Comparison of ENCODE assay signal across 8 cellular contexts in the genomic region with DNA sequence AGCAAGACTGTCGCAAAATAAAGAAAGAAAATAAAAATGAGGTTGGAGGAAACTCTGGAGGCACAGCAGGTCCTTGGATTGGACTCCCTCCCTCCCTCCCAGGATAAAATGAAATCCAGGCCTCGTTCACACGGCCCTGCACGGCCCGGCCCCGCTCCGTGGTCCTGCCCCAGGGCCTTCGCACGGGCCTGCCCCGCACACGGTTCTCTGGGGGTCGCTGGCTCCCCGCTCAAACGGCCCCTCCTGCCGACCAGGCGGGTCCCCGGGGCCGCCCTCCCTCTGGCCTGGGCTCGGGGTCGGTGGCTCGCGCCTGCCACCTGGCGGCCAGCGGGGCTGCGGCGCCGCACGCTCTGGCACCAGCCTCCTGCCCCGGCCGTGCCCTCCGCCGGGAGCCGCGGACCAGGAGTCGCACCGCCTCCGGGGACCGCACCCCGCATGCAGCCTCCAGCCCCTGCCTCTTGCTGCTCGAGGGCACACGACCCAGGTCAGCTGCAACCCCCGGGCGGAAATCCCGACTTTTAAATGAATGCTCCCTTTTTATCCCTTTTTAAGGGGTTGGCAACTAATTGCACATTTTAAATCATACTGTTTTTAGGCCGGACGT. TPM values are rescaled to one million over a fixed set of nuclear protein-coding genes. Genes with fewer than 3 reads are reported as not detected.
DNase-seq lines count a peak whose midpoint lies in the region; ATAC-seq, FAIRE-seq and TF ChIP-seq lines count a peak whose summit lies in the region.

No MANE protein-coding gene starts in this region.

- TF ChIP-seq POLR2A in breast epithelium (IDR thresholded peaks at IDR 0.05) = no peak

- H3K36me3 ChIP-seq in MG63 = peaks cover 4% of the 10 kb centered on the region
- H3K36me3 ChIP-seq in breast epithelium = no peaks in the 10 kb centered on the region
- H3K36me3 ChIP-seq in kidney (ENCODE audit: control insufficient read depth in 1 of 2, insufficient read depth in 2 of 2, low read length in 2 of 2) = peaks cover 0 to 9% of the 10 kb centered on the region in 2 donors

- no peak for FAIRE-seq in kidney (lab: Jason Lieb, UNC)

- H3K27me3 ChIP-seq in MG63 (no peaks in the 10 kb centered on the region), breast epithelium (no peaks in the 10 kb centered on the region)

- TF ChIP-seq CTCF in VCaP (conservative IDR thresholded peaks at IDR 0.05) (peak; percentile 97), breast epithelium (IDR thresholded peaks at IDR 0.05) (peak; percentile 17 to 99 (median 27)), kidney (IDR thresholded peaks at IDR 0.05; ENCODE audit: borderline replicate concordance, extremely low read depth, insufficient read depth) (peak; percentile 99)

- no peak overlapping the region for H3K9ac ChIP-seq in kidney (ENCODE audit: low read length in 2 of 2)

- DNase-seq in CD1c-positive myeloid dendritic cell (ENCODE audit: extremely low spot score) = peak; percentile 81
- peak; percentile 60 for DNase-seq in MG63
- peak; percentile 48 to 63 for DNase-seq in breast epithelium (ENCODE audit: low spot score in 2 of 2)
- peak; percentile 87 for DNase-seq in kidney
- peak; percentile 49 to 69 for DNase-seq in stimulated activated CD4-positive, alpha-beta T cell treated with anti-CD3 and anti-CD28 coated beads, Interleukin-15, amount 100 ng/mL, for 48 hours (ENCODE audit: low read depth in 2 of 2)

- intact Hi-C loops in breast epithelium (cut with DNase I; ENCODE audit: low total_unique reads) = loop anchor here (5.0 to 10.0 kb wide), 2 partner anchors 125 to 228 kb away; a partner anchor contains a TSS
- intact Hi-C loops in kidney (cut with DNase I) = loop anchor here (5.0 kb wide), 1 partner anchor 55 kb away; a partner anchor contains a TSS

- no peaks in the 10 kb centered on the region for H3K9me3 ChIP-seq in MG63
- H3K9me3 ChIP-seq in breast epithelium = no peaks in the 10 kb centered on the region
- no peaks in the 10 kb centered on the region for H3K9me3 ChIP-seq in kidney (ENCODE audit: control insufficient read depth in 1 of 2, low read length in 2 of 2)

- H3K27ac ChIP-seq in VCaP (peak overlapping the region; percentile 83), breast epithelium (peak overlapping the region in 1 of 2 donors; percentile 61), kidney (ENCODE audit: low read depth in 2 of 2, low read length in 2 of 2) (peak overlapping the region in 1 of 2 donors; percentile 14)

- H3K4me1 ChIP-seq in breast epithelium (no peaks in the 10 kb centered on the region), kidney (ENCODE audit: control insufficient read depth in 1 of 2, insufficient read depth in 1 of 2, low read depth in 1 of 2, low read length in 2 of 2) (peaks cover 16 to 21% of the 10 kb centered on the region in 2 donors)

- peak overlapping the region; percentile 35 for H3K4me3 ChIP-seq in MG63
- peak overlapping the region; percentile 21 to 63 (median 47) for H3K4me3 ChIP-seq in breast epithelium
- H3K4me3 ChIP-seq in kidney (ENCODE audit: low read length in 2 of 2) = peak overlapping the region in 1 of 2 donors; percentile 49

- ATAC-seq in GM21390 (IDR thresholded peaks at IDR 0.05; ENCODE audit: unreplicated experiment) (peak; percentile 52), GM18909 (IDR thresholded peaks at IDR 0.05; ENCODE audit: poor library complexity, unreplicated experiment) (no peak)

RNA-seq across cellular contexts. Expression of a gene that starts 1.5 kb away (rescaled TPM):
- total RNA-seq in MG63 (2014; rRNA removed; shearing (Covaris generic); ENCODE audit: low replicate concordance) = 37.8 and 61.8 TPM in 2 replicates
- total RNA-seq in breast epithelium (10 to 100 TPM; 19.2 to 69.2 (median 49.8) TPM), kidney (40.3 TPM)
- 77.2 TPM for polyA plus RNA-seq in kidney (ENCODE audit: insufficient read depth, low read depth, low replicate concordance)

RNA-seq across cellular contexts. Expression of a gene that starts 17.6 kb away (rescaled TPM):
- total RNA-seq in MG63 (2014; rRNA removed; shearing (Covaris generic); ENCODE audit: low replicate concordance) = not detected in 2 replicates
- total RNA-seq in breast epithelium (1 to 10 TPM in 1 of 3 donors, not detected in 2; 2.6 TPM), kidney (0.44 TPM)
- 0.15 TPM for polyA plus RNA-seq in kidney (ENCODE audit: insufficient read depth, low read depth, low replicate concordance)

RNA-seq across cellular contexts. Expression of a gene that starts 38.3 kb away (rescaled TPM):
- 40.3 and 75.8 TPM in 2 replicates for total RNA-seq in MG63 (2014; rRNA removed; shearing (Covaris generic); ENCODE audit: low replicate concordance)
- 100 to 1,000 TPM; 112 to 156 (median 153) TPM for total RNA-seq in breast epithelium
- total RNA-seq in kidney = 180 TPM
- 129 TPM for polyA plus RNA-seq in kidney (ENCODE audit: insufficient read depth, low read depth, low replicate concordance)

RNA-seq across cellular contexts. Expression of a gene that starts 38.7 kb away (rescaled TPM):
- not detected in 2 replicates for total RNA-seq in MG63 (2014; rRNA removed; shearing (Covaris generic); ENCODE audit: low replicate concordance)
- total RNA-seq in breast epithelium (not detected), kidney (not detected)
- polyA plus RNA-seq in kidney (ENCODE audit: insufficient read depth, low read depth, low replicate concordance) = not detected

RNA-seq across cellular contexts. Expression of a gene that starts 43.7 kb away (rescaled TPM):
- 52.7 and 84.9 TPM in 2 replicates for total RNA-seq in MG63 (2014; rRNA removed; shearing (Covaris generic); ENCODE audit: low replicate concordance)
- total RNA-seq in breast epithelium (10 to 100 TPM; 70.4 to 74.1 (median 70.7) TPM), kidney (131 TPM)
- 64.1 TPM for polyA plus RNA-seq in kidney (ENCODE audit: insufficient read depth, low read depth, low replicate concordance)

Comparison
In these comparisons a context has a peak if more than half of its experiments do, and no peak if none do; other contexts are left out.
1. CTCF ChIP-seq: peak in every context shown above with its lines; median percentile 99 in kidney; 97 in VCaP; 27 in breast epithelium.